8 cellular contexts compared by ENCODE assay signal in genomic region chr4:26088433-26088928, GRCh38.
DNase-seq lines count a peak whose midpoint lies in the region; ATAC-seq and TF ChIP-seq lines count a peak whose summit lies in the region.

No MANE protein-coding gene starts in this region.

- no peak for TF ChIP-seq CTCF in fibroblast of pulmonary artery (IDR thresholded peaks at IDR 0.05; ENCODE audit: low read length, missing control alignments)
- TF ChIP-seq CTCF in endodermal cell (conservative IDR thresholded peaks at IDR 0.05): no peak

- H3K27ac Mint-ChIP-seq in endodermal cell: no peak overlapping the region

- ATAC-seq in activated T-cell treated with anti-CD3 and anti-CD28 coated beads, Interleukin-2, amount 50 U/mL, for 4 hours: peak; percentile 90 to 91
- ATAC-seq in HG02885 (IDR thresholded peaks at IDR 0.05; ENCODE audit: poor library complexity, unreplicated experiment) (peak; percentile 63), HG03139 (IDR thresholded peaks at IDR 0.05; ENCODE audit: unreplicated experiment) (no peak)

- peaks cover 10% of the 10 kb centered on the region for H3K9me3 ChIP-seq in endodermal cell (ENCODE audit: control insufficient read depth, low read length)

- H3K4me1 ChIP-seq in endodermal cell (ENCODE audit: control insufficient read depth, insufficient read depth, low read length): no peaks in the 10 kb centered on the region

- peaks cover 47% of the 10 kb centered on the region for H3K4me1 Mint-ChIP-seq in activated T-cell treated with anti-CD3 and anti-CD28 coated beads, Interleukin-2, amount 50 U/mL, for 4 hours (ENCODE audit: low read depth)
- no peaks in the 10 kb centered on the region for H3K4me1 Mint-ChIP-seq in endodermal cell

- no peaks in the 10 kb centered on the region for H3K36me3 Mint-ChIP-seq in activated T-cell treated with anti-CD3 and anti-CD28 coated beads, Interleukin-2, amount 50 U/mL, for 4 hours (ENCODE audit: insufficient read depth)
- no peaks in the 10 kb centered on the region for H3K36me3 Mint-ChIP-seq in endodermal cell (ENCODE audit: low read depth)

- H3K4me3 ChIP-seq in fibroblast of pulmonary artery (replicated peaks; ENCODE audit: low read depth, low read length) (no peak overlapping the region), endodermal cell (ENCODE audit: low read length) (no peak overlapping the region)

- H3K9ac ChIP-seq in endodermal cell (ENCODE audit: extremely low read depth, low read length, poor library complexity, severe bottlenecking): no peak overlapping the region

- H3K27me3 Mint-ChIP-seq in activated T-cell treated with anti-CD3 and anti-CD28 coated beads, Interleukin-2, amount 50 U/mL, for 4 hours (ENCODE audit: low read depth): peaks cover 3% of the 10 kb centered on the region
- no peaks in the 10 kb centered on the region for H3K27me3 Mint-ChIP-seq in endodermal cell (ENCODE audit: insufficient read depth)

- H3K9me3 Mint-ChIP-seq in activated T-cell treated with anti-CD3 and anti-CD28 coated beads, Interleukin-2, amount 50 U/mL, for 4 hours: peaks cover 16% of the 10 kb centered on the region
- peaks cover 25% of the 10 kb centered on the region for H3K9me3 Mint-ChIP-seq in endodermal cell

- H3K4me3 Mint-ChIP-seq in activated T-cell treated with anti-CD3 and anti-CD28 coated beads, Interleukin-2, amount 50 U/mL, for 4 hours: peak overlapping the region; percentile 50
- H3K4me3 Mint-ChIP-seq in endodermal cell: no peak overlapping the region

- no peak for DNase-seq in activated T-cell treated with anti-CD3 and anti-CD28 coated beads, Interleukin-2, amount 50 U/mL, for 4 hours
- no peak for DNase-seq in activated T-cell treated with anti-CD3 and anti-CD28 coated beads for 4 hours
- DNase-seq in RPMI7951 (ENCODE audit: low read depth): peak; percentile 84
- DNase-seq in fibroblast of pulmonary artery (ENCODE audit: low read depth): peak; percentile 38
- DNase-seq in HuH-7 (ENCODE audit: low spot score): no peak
- no peak for DNase-seq in endodermal cell

- WGBS in endodermal cell (ENCODE audit: insufficient coverage in 1 of 2, insufficient read length in 1 of 2), 2 experiments: 91 to 100% methylated on average over 1 to 4 of the region's 4 CpGs

- no peaks in the 10 kb centered on the region for H3K27me3 ChIP-seq in endodermal cell (ENCODE audit: control insufficient read depth, insufficient read depth, low read length, poor library complexity, severe bottlenecking)

- H3K36me3 ChIP-seq in endodermal cell (ENCODE audit: control insufficient read depth, insufficient read depth, low read length): no peaks in the 10 kb centered on the region

- no peak overlapping the region for H3K27ac ChIP-seq in endodermal cell (ENCODE audit: low read depth, low read length)

Comparison
In these comparisons a context has a peak if more than half of its experiments do, and no peak if none do; other contexts are left out.
1. DNase-seq: peak in RPMI7951 (single experiment) and fibroblast of pulmonary artery (single experiment); none in activated T-cell treated with anti-CD3 and anti-CD28 coated beads, Interleukin-2, amount 50 U/mL, for 4 hours (single experiment), activated T-cell treated with anti-CD3 and anti-CD28 coated beads for 4 hours (single experiment), HuH-7 (single experiment) and endodermal cell (single experiment).